In the genomic region with DNA sequence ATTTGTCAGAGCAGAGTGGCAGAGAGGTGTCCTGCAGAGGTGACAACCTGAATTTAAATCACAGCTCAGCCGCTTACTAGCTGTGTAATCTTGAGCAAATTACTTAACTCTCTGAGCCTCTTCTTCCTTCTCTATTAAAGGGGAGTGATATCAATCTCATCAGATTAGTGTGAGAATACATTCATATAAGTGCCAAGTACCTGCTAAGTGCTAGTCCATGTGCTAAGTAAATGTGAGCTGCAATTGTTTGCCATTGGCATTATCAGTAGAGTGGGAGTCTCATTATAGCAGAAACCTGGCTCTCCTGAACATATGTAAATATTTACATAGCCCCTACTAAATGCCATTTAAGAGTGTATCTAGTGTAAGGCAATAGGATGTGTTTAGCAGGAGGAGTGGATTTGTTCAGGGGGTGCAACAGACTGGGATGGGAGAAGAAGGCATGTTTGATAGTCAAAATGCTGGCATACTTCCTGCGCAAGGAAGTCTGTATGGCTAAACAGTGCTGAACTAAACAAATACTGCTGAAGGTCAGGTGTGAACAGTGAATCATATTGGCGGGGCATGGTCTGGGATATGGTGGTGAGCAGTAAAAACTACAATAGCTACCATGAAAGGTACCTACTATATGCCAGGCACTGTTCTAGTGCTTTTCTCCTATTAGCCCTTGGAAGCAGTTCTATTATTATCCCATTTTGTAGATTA, we compare ENCODE assay signal across 12 cellular contexts.
DNase-seq lines count a peak whose midpoint lies in the region; ATAC-seq and TF ChIP-seq lines count a peak whose summit lies in the region.
"Had no signal": no experiment of that assay in that cellular context is flagged by ENCODE, and none has a peak within 500 bp of the region (broad histone marks: within the 10 kb centered on the region; RNA-seq: fewer than 3 reads in every experiment).

No MANE protein-coding gene starts in this region.

- H3K79me2 ChIP-seq in MM.1S (ENCODE audit: low read length): peaks cover 65% of the 10 kb centered on the region

- peak overlapping the region; percentile 94 for H3K4me2 ChIP-seq in MM.1S (ENCODE audit: low read depth, low read length)

- H3K9me3 ChIP-seq in MM.1S (replicated peaks; ENCODE audit: insufficient read depth, low read length) (no peaks in the 10 kb centered on the region), prostate gland (no peaks in the 10 kb centered on the region)
- H3K9me3 ChIP-seq: heart right ventricle had no signal

- H3K27ac ChIP-seq in MM.1S (ENCODE audit: low read length) (peak overlapping the region; percentile 86), prostate gland (peak overlapping the region; percentile 71 to 79)

- TF ChIP-seq CTCF in MM.1S (IDR thresholded peaks at IDR 0.05; ENCODE audit: low read length) (no peak), prostate gland (IDR thresholded peaks at IDR 0.05) (no peak), GM13977 (IDR thresholded peaks at IDR 0.05; ENCODE audit: extremely low read depth, insufficient read depth, missing control alignments) (no peak), lower leg skin (IDR thresholded peaks at IDR 0.05) (no peak)

- 56% methylated on average over 3 of the region's 3 CpGs for WGBS in prostate gland
- 91 to 94% methylated on average over 3 of the region's 3 CpGs for WGBS in lower leg skin, 2 donors

- H3K27ac Mint-ChIP-seq in activated naive CD4-positive, alpha-beta T cell treated with anti-CD3 and anti-CD28 coated beads, Interleukin-2, amount 50 U/mL, for 72 hours: peak overlapping the region; percentile 3 to 94

- ATAC-seq in activated naive CD4-positive, alpha-beta T cell treated with anti-CD3 and anti-CD28 coated beads, Interleukin-2, amount 50 U/mL, for 72 hours: no peak
- ATAC-seq: heart right ventricle, PC-3 had no signal

- DNase-seq in NCI-H1092 treated with DMSO at 0.1 percent for 48 hours (lab: John Stamatoyannopoulos, UW): peak; percentile 7
- DNase-seq in NCI-H1092 (lab: John Stamatoyannopoulos, UW): no peak
- DNase-seq in MM.1S: no peak
- DNase-seq in activated naive CD4-positive, alpha-beta T cell treated with anti-CD3 and anti-CD28 coated beads, Interleukin-2, amount 50 U/mL, for 72 hours (ENCODE audit: low spot score in 2 of 2): no peak
- peak; percentile 29 for DNase-seq in prostate gland (ENCODE audit: low spot score)
- DNase-seq in GM13977 (ENCODE audit: low spot score): no peak
- no peak for DNase-seq in Kasumi-1 (lab: John Stamatoyannopoulos, UW)
- DNase-seq in lower leg skin (ENCODE audit: low spot score in 2 of 2): no peak
- DNase-seq: 8988T; heart right ventricle; PC-3; stimulated activated naive CD4-positive, alpha-beta T cell had no signal

- intact Hi-C loops in prostate gland (cut with DNase I): no loop called here
- intact Hi-C loops in lower leg skin (cut with DNase I; ENCODE audit: low total_unique reads): no loop called here

- no peak for TF ChIP-seq POLR2A in prostate gland (IDR thresholded peaks at IDR 0.05)
- no peak for TF ChIP-seq POLR2A in lower leg skin (IDR thresholded peaks at IDR 0.05)

- H3K36me3 ChIP-seq in MM.1S (replicated peaks; ENCODE audit: insufficient read depth, low read length) (no peaks in the 10 kb centered on the region), prostate gland (no peaks in the 10 kb centered on the region)
- H3K36me3 ChIP-seq: heart right ventricle had no signal

- H3K27me3 ChIP-seq in MM.1S (replicated peaks; ENCODE audit: insufficient read depth, low read length) (no peaks in the 10 kb centered on the region), prostate gland (replicated peaks; ENCODE audit: insufficient read depth) (no peaks in the 10 kb centered on the region)

- H3K9ac ChIP-seq in MM.1S (ENCODE audit: low read length): peak overlapping the region; percentile 73

- H3K36me3 Mint-ChIP-seq in activated naive CD4-positive, alpha-beta T cell treated with anti-CD3 and anti-CD28 coated beads, Interleukin-2, amount 50 U/mL, for 72 hours: peaks cover 0 to 11% of the 10 kb centered on the region in 2 donors

- in situ Hi-C loops in GM13977 (cut with MboI; ENCODE audit: low pct_unique_long_range_greater_than_20kb, low sequenced_read_pairs, unreplicated experiment): loop anchor here (10.0 kb wide), 1 partner anchor 144 kb away; a partner anchor contains a TSS

- no peak overlapping the region for H2AFZ ChIP-seq in MM.1S (ENCODE audit: low read length)

- H3F3A ChIP-seq in MM.1S (ENCODE audit: insufficient read depth, low read length): peaks cover 27% of the 10 kb centered on the region

- peak overlapping the region; percentile 52 for H3K4me3 ChIP-seq in MM.1S (ENCODE audit: low read length)
- no peak overlapping the region for H3K4me3 ChIP-seq in prostate gland
- H3K4me3 ChIP-seq in lower leg skin (ENCODE audit: low read depth, poor library complexity, severe bottlenecking): no peak overlapping the region
- H3K4me3 ChIP-seq: heart right ventricle had no signal

- H3K9me2 ChIP-seq in MM.1S (replicated peaks; ENCODE audit: insufficient read depth, low read length): no peaks in the 10 kb centered on the region

- H3K4me1 ChIP-seq in MM.1S (ENCODE audit: low read length): peaks cover 46% of the 10 kb centered on the region
- H3K4me1 ChIP-seq in prostate gland (replicated peaks): peaks cover 18% of the 10 kb centered on the region

- no peaks in the 10 kb centered on the region for H4K20me1 ChIP-seq in MM.1S (ENCODE audit: insufficient read depth, low read length)

- H3K9me3 Mint-ChIP-seq in activated naive CD4-positive, alpha-beta T cell treated with anti-CD3 and anti-CD28 coated beads, Interleukin-2, amount 50 U/mL, for 72 hours: no peaks in the 10 kb centered on the region

Comparison
In these comparisons a context has a peak if more than half of its experiments do, and no peak if none do; other contexts are left out.
1. DNase-seq: peak in NCI-H1092 treated with DMSO at 0.1 percent for 48 hours (single experiment) and prostate gland (single experiment); none in NCI-H1092 (single experiment), MM.1S (single experiment), activated naive CD4-positive, alpha-beta T cell treated with anti-CD3 and anti-CD28 coated beads, Interleukin-2, amount 50 U/mL, for 72 hours (0 of 2), GM13977 (single experiment), Kasumi-1 (0 of 2) and lower leg skin (0 of 2).